In the genomic region with DNA sequence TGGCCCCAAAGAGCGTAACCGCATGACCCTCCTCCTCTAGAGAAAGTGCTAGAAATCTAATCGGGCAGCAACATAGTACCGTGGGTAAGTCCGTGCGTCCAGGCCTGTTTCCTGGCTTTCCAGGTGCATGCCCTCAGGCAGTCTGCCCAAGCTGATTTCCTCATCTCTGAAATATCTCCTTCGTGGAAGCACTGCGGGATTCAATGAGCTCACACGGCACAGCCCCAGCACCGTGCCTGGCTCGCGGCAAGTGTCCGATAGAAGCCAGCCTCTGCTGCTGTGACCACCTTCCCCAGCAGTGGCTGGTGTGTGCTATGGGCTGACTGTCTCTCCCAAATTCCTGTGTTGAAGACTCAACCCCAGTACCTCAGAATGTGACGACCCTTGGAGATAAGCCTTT, we compare ENCODE assay signal across 32 cellular contexts. TPM values are rescaled to one million over a fixed set of nuclear protein-coding genes. Genes with fewer than 3 reads are reported as not detected.
A peak's percentile ranks its signal among the peaks of the same experiment; 100 is the strongest.
DNase-seq lines count a peak whose midpoint lies in the region; ATAC-seq, FAIRE-seq and TF ChIP-seq lines count a peak whose summit lies in the region.
"Had no signal": no experiment of that assay in that cellular context is flagged by ENCODE, and none has a peak within 500 bp of the region (broad histone marks: within the 10 kb centered on the region; RNA-seq: fewer than 3 reads in every experiment).

No MANE protein-coding gene starts in this region.

- ATAC-seq in IMR-90 (ENCODE audit: low read depth) (no peak), left lobe of liver (peak; percentile 85), gastrocnemius medialis (peak; percentile 50 to 55), HG02885 (IDR thresholded peaks at IDR 0.05; ENCODE audit: poor library complexity, unreplicated experiment) (no peak)
- ATAC-seq: GM12878; natural killer cell treated with Interleukin-12 subunit alpha and Interleukin-12 subunit beta and Interleukin-15 and Interleukin-18, amount 100 ng/mL, for 72 hours; Right ventricle myocardium inferior had no signal

- H2AK5ac ChIP-seq in IMR-90 (ENCODE audit: low read depth, low read length), result no peak overlapping the region

- H3K14ac ChIP-seq in IMR-90 (replicated peaks; ENCODE audit: low read depth, low read length), result no peak overlapping the region

- no peak overlapping the region for H3K27ac Mint-ChIP-seq in astrocyte (ENCODE audit: unreplicated experiment)
- no peak overlapping the region for H3K27ac Mint-ChIP-seq in activated CD4-positive, alpha-beta memory T cell treated with anti-CD3 and anti-CD28 coated beads, Interleukin-2, amount 10 ng/mL, durations not matched to agents 7 days and 5 days
- H3K27ac Mint-ChIP-seq: natural killer cell treated with Interleukin-12 subunit alpha and Interleukin-12 subunit beta and Interleukin-15 and Interleukin-18, amount 100 ng/mL, for 72 hours; stimulated activated naive CD8-positive, alpha-beta T cell treated with anti-CD3 and anti-CD28 coated beads, Interleukin-15, Interleukin-2, amounts not matched to agents 100 ng/mL and 50 ng/mL, for 24 hours had no signal

- BruUV-seq in IMR-90 (replicated peaks; lab: Mats Ljungman, UMichigan), result no TSS peak

- no peak overlapping the region for H2BK120ac ChIP-seq in IMR-90 (ENCODE audit: low read depth, low read length)

- dilution Hi-C loops in IMR-90 (cut with HindIII; ENCODE audit: low sequenced_read_pairs, unreplicated experiment), result no loop called here

- TF ChIP-seq RAD21 in IMR-90 (IDR thresholded peaks at IDR 0.05; ENCODE audit: low read length), result no peak

- H3K4me1 Mint-ChIP-seq in astrocyte (ENCODE audit: low read depth, unreplicated experiment), result peaks cover 4% of the 10 kb centered on the region
- H3K4me1 Mint-ChIP-seq in activated CD4-positive, alpha-beta memory T cell treated with anti-CD3 and anti-CD28 coated beads, Interleukin-2, amount 10 ng/mL, durations not matched to agents 7 days and 5 days, result peaks cover 6% of the 10 kb centered on the region
- H3K4me1 Mint-ChIP-seq: CD8-positive, alpha-beta memory T cell had no signal

- peak overlapping the region; percentile 50 for H2AK9ac ChIP-seq in IMR-90 (replicated peaks; ENCODE audit: low read depth, low read length, poor library complexity)

- no peak overlapping the region for H2BK15ac ChIP-seq in IMR-90 (ENCODE audit: low read depth, low read length)

- intact Hi-C loops in IMR-90 (cut with micrococcal nuclease) (loop anchor here (5.0 kb wide), 1 partner anchor 128 kb away; a partner anchor contains a TSS), gastrocnemius medialis (cut with DNase I; ENCODE audit: low total_unique reads) (loop anchor here (5.0 kb wide), 1 partner anchor 78 kb away; no protein-coding TSS in a partner anchor)

- no peaks in the 10 kb centered on the region for H3K27me3 ChIP-seq in IMR-90 (ENCODE audit: control insufficient read depth, insufficient read depth, low read length)
- no peaks in the 10 kb centered on the region for H3K27me3 ChIP-seq in astrocyte (ENCODE audit: insufficient read depth, low read length)
- H3K27me3 ChIP-seq in gastrocnemius medialis, result no peaks in the 10 kb centered on the region
- H3K27me3 ChIP-seq: esophagus squamous epithelium, MG63, testis had no signal

- FAIRE-seq in astrocyte (lab: Jason Lieb, UNC), result no peak
- FAIRE-seq: GM12878, urothelium cell line had no signal

- H3K4me2 ChIP-seq in IMR-90 (ENCODE audit: low read depth, low read length) (no peak overlapping the region), astrocyte (ENCODE audit: low read length) (no peak overlapping the region)

- H4K20me1 ChIP-seq in IMR-90 (ENCODE audit: insufficient read depth, low read length) (no peaks in the 10 kb centered on the region; the same call in 1 of the 2 replicates), astrocyte (ENCODE audit: insufficient read depth, low read length) (peaks cover 11% of the 10 kb centered on the region)

- H3K23ac ChIP-seq in IMR-90 (ENCODE audit: low read depth, low read length), result no peak overlapping the region

- H3K9me3 ChIP-seq in IMR-90 (ENCODE audit: control insufficient read depth, insufficient read depth, low read length) (no peaks in the 10 kb centered on the region), astrocyte (ENCODE audit: insufficient read depth, low read depth, low read length) (no peaks in the 10 kb centered on the region), gastrocnemius medialis (no peaks in the 10 kb centered on the region)
- H3K9me3 ChIP-seq: esophagus squamous epithelium, MG63, testis had no signal

- H2BK20ac ChIP-seq in IMR-90 (ENCODE audit: low read depth, low read length), result no peak overlapping the region

- TF ChIP-seq POLR2A in IMR-90 (IDR thresholded peaks at IDR 0.05; ENCODE audit: low read depth, low read length), result no peak
- TF ChIP-seq POLR2A in gastrocnemius medialis (IDR thresholded peaks at IDR 0.05), result no peak

- H3K79me2 ChIP-seq in astrocyte (ENCODE audit: insufficient read depth, low read length), result no peaks in the 10 kb centered on the region

- no peak overlapping the region for H4K91ac ChIP-seq in IMR-90 (ENCODE audit: insufficient read depth, low read depth, low read length)

- no peaks in the 10 kb centered on the region for H3K79me1 ChIP-seq in IMR-90 (ENCODE audit: low read depth in 1 of 2, low read length in 2 of 2)

- H3K36me3 Mint-ChIP-seq in astrocyte (ENCODE audit: low read depth, unreplicated experiment), result peaks cover 9% of the 10 kb centered on the region
- H3K36me3 Mint-ChIP-seq in activated CD4-positive, alpha-beta memory T cell treated with anti-CD3 and anti-CD28 coated beads, Interleukin-2, amount 10 ng/mL, durations not matched to agents 7 days and 5 days (ENCODE audit: low read depth), result peaks cover 5% of the 10 kb centered on the region

- in situ Hi-C loops in IMR-90 (cut with MboI; ENCODE audit: low sequenced_read_pairs), result loop anchor here (5.0 kb wide), 1 partner anchor 263 kb away; no protein-coding TSS in a partner anchor
- in situ Hi-C loops in gastrocnemius medialis (cut with MboI; ENCODE audit: low sequenced_read_pairs in 4 of 4), result loop anchor here (5.0 to 10.0 kb wide), 4 partner anchors 76 to 268 kb away; a partner anchor contains a TSS

- H3K27me3 Mint-ChIP-seq in astrocyte (ENCODE audit: low read depth, unreplicated experiment), result peaks cover 2% of the 10 kb centered on the region
- H3K27me3 Mint-ChIP-seq in activated CD4-positive, alpha-beta memory T cell treated with anti-CD3 and anti-CD28 coated beads, Interleukin-2, amount 10 ng/mL, durations not matched to agents 7 days and 5 days, result no peaks in the 10 kb centered on the region
- H3K27me3 Mint-ChIP-seq: CD8-positive, alpha-beta memory T cell; natural killer cell treated with Interleukin-12 subunit alpha and Interleukin-12 subunit beta and Interleukin-15 and Interleukin-18, amount 100 ng/mL, for 72 hours; stimulated activated naive CD8-positive, alpha-beta T cell treated with anti-CD3 and anti-CD28 coated beads, Interleukin-15, Interleukin-2, amounts not matched to agents 100 ng/mL and 50 ng/mL, for 24 hours had no signal

- H3K4ac ChIP-seq in IMR-90 (ENCODE audit: low read depth, low read length), result no peak overlapping the region

- H3K9me3 Mint-ChIP-seq in astrocyte (ENCODE audit: unreplicated experiment), result no peaks in the 10 kb centered on the region
- no peaks in the 10 kb centered on the region for H3K9me3 Mint-ChIP-seq in activated CD4-positive, alpha-beta memory T cell treated with anti-CD3 and anti-CD28 coated beads, Interleukin-2, amount 10 ng/mL, durations not matched to agents 7 days and 5 days
- H3K9me3 Mint-ChIP-seq: CD8-positive, alpha-beta memory T cell; natural killer cell treated with Interleukin-12 subunit alpha and Interleukin-12 subunit beta and Interleukin-15 and Interleukin-18, amount 100 ng/mL, for 72 hours; stimulated activated naive CD8-positive, alpha-beta T cell treated with anti-CD3 and anti-CD28 coated beads, Interleukin-15, Interleukin-2, amounts not matched to agents 100 ng/mL and 50 ng/mL, for 24 hours had no signal

- H3K9ac ChIP-seq in IMR-90 (ENCODE audit: low read depth, low read length) (no peak overlapping the region), astrocyte (ENCODE audit: low read length) (no peak overlapping the region)

- TF ChIP-seq CTCF in IMR-90 (conservative IDR thresholded peaks at IDR 0.05; ENCODE audit: low read depth, low read length), result no peak
- TF ChIP-seq CTCF in astrocyte (IDR thresholded peaks at IDR 0.05; ENCODE audit: insufficient read depth, low read depth, low read length), result no peak
- TF ChIP-seq CTCF in gastrocnemius medialis (IDR thresholded peaks at IDR 0.05 in 4 of 5, conservative IDR thresholded peaks at IDR 0.05 in 1 of 5), result no peak

- POLR2A ChIA-PET in IMR-90 (lab: Charles Lee; ENCODE audit: unreplicated experiment), result no interaction called here
- POLR2A ChIA-PET in activated CD4-positive, alpha-beta memory T cell treated with anti-CD3 and anti-CD28 coated beads, Interleukin-2, amount 10 ng/mL, durations not matched to agents 7 days and 5 days (lab: Charles Lee), result no interaction called here

- no peaks in the 10 kb centered on the region for H3K9me1 ChIP-seq in IMR-90 (ENCODE audit: insufficient read depth, low read length)

- H4K5ac ChIP-seq in IMR-90 (ENCODE audit: low read depth, low read length), result no peak overlapping the region

- H3K4me1 ChIP-seq in IMR-90 (ENCODE audit: control insufficient read depth, insufficient read depth, low read length), result no peaks in the 10 kb centered on the region
- no peaks in the 10 kb centered on the region for H3K4me1 ChIP-seq in astrocyte (ENCODE audit: insufficient read depth, low read length)
- H3K4me1 ChIP-seq in gastrocnemius medialis, result peaks cover 25 to 31% of the 10 kb centered on the region in 2 donors
- H3K4me1 ChIP-seq: testis had no signal

- H3K4me3 ChIP-seq in IMR-90 (ENCODE audit: insufficient read depth, low read depth, low read length) (no peak overlapping the region), astrocyte (ENCODE audit: insufficient read depth, low read depth, low read length) (no peak overlapping the region), gastrocnemius medialis (no peak overlapping the region)
- H3K4me3 ChIP-seq: esophagus squamous epithelium, GM12878, MG63, testis had no signal

- CTCF ChIA-PET in IMR-90 (lab: Yijun Ruan, JAX), result no interaction called here
- CTCF ChIA-PET in activated CD4-positive, alpha-beta memory T cell treated with anti-CD3 and anti-CD28 coated beads, Interleukin-2, amount 10 ng/mL, durations not matched to agents 7 days and 5 days (lab: Charles Lee), result interaction anchor here (6.8 kb wide), 1 partner anchor 249 kb away, joined by 75 read pairs; no protein-coding TSS in a partner anchor

- DNase-seq in IMR-90, result no peak
- no peak for DNase-seq in astrocyte (ENCODE audit: low read depth)
- peak; percentile 79 for DNase-seq in left lobe of liver (ENCODE audit: low spot score)
- DNase-seq in gastrocnemius medialis, result peak in 1 of 2 donors; percentile 54
- DNase-seq in activated CD4-positive, alpha-beta memory T cell treated with anti-CD3 and anti-CD28 coated beads, Interleukin-2, amount 10 ng/mL, durations not matched to agents 7 days and 5 days, result no peak
- no peak for DNase-seq in T-helper 9 cell
- DNase-seq: activated CD4-positive, alpha-beta T cell treated with anti-CD3 and anti-CD28 coated beads for 4 hours; activated gamma-delta T cell; activated T-cell treated with anti-CD3 and anti-CD28 coated beads, Interleukin-2, amount 50 U/mL, for 1 hour; CD8-positive, alpha-beta memory T cell; central memory CD4-positive, alpha-beta T cell; dermis blood vessel endothelial cell; DMS 273 treated with DMSO at 0.1 percent for 48 hours; esophagus squamous epithelium; foreskin melanocyte; KBM-7; kidney glomerular epithelial cell; MG63; NCI-H1105 treated with DMSO at 0.1 percent for 48 hours; NCI-H1930; NCI-H2227 treated with DMSO at 0.1 percent for 48 hours; NCI-H526 treated with DMSO at 0.1 percent for 48 hours; NK-92 treated with Interleukin-12 subunit alpha and Interleukin-12 subunit beta, amount 100 ng/mL, for 24 hours; retina; stimulated activated CD4-positive, alpha-beta T cell treated with anti-CD3 and anti-CD28 coated beads, Interleukin-1b, Interleukin-23, amount 100 ng/mL, for 48 hours; testis had no signal

- no peak overlapping the region for H2BK5ac ChIP-seq in IMR-90 (ENCODE audit: low read depth, low read length, poor library complexity, severe bottlenecking)

- H4K8ac ChIP-seq in IMR-90 (ENCODE audit: low read depth in 2 of 2, low read length in 2 of 2), result no peak overlapping the region

- no peak overlapping the region for H3K18ac ChIP-seq in IMR-90 (ENCODE audit: low read depth, low read length)

- H3K4me3 Mint-ChIP-seq in astrocyte (ENCODE audit: unreplicated experiment), result peak overlapping the region; percentile 57
- no peak overlapping the region for H3K4me3 Mint-ChIP-seq in activated CD4-positive, alpha-beta memory T cell treated with anti-CD3 and anti-CD28 coated beads, Interleukin-2, amount 10 ng/mL, durations not matched to agents 7 days and 5 days
- H3K4me3 Mint-ChIP-seq: CD8-positive, alpha-beta memory T cell; natural killer cell treated with Interleukin-12 subunit alpha and Interleukin-12 subunit beta and Interleukin-15 and Interleukin-18, amount 100 ng/mL, for 72 hours; stimulated activated naive CD8-positive, alpha-beta T cell treated with anti-CD3 and anti-CD28 coated beads, Interleukin-15, Interleukin-2, amounts not matched to agents 100 ng/mL and 50 ng/mL, for 24 hours had no signal

- no peak overlapping the region for H3K27ac ChIP-seq in IMR-90 (ENCODE audit: insufficient read depth, low read length)
- no peak overlapping the region for H3K27ac ChIP-seq in astrocyte (ENCODE audit: low read depth, low read length)
- H3K27ac ChIP-seq in gastrocnemius medialis, result peak overlapping the region in 3 of 4 donors; percentile 12 to 34 (median 21)
- H3K27ac ChIP-seq: esophagus squamous epithelium, testis had no signal

- WGBS in IMR-90 (ENCODE audit: extremely low coverage in 2 of 2, insufficient read length in 1 of 2), 2 experiments, result 92% methylated on average over 6 of the region's 14 CpGs; no CpG with 5 or more reads in 1 of the 2 experiments

- no peak overlapping the region for H3K56ac ChIP-seq in IMR-90 (ENCODE audit: extremely low read depth, insufficient read depth, low read length)

- no peak overlapping the region for H2AFZ ChIP-seq in IMR-90 (replicated peaks; ENCODE audit: low read length, poor library complexity)
- no peak overlapping the region for H2AFZ ChIP-seq in astrocyte (ENCODE audit: low read depth, low read length)

- H3K36me3 ChIP-seq in IMR-90 (ENCODE audit: control insufficient read depth, insufficient read depth, low read length) (peaks cover 7% of the 10 kb centered on the region), astrocyte (ENCODE audit: insufficient read depth, low read length) (no peaks in the 10 kb centered on the region), gastrocnemius medialis (peaks cover 0 to 44% of the 10 kb centered on the region in 2 donors)

RNA-seq across cellular contexts. Expression of a gene that starts 20.7 kb away (rescaled TPM):
- total RNA-seq in IMR-90 (2012; rRNA removed) (30.6 and 31.4 TPM in 2 replicates), astrocyte (19.6 and 21.6 TPM in 2 replicates), left lobe of liver (17.0 TPM), gastrocnemius medialis (10 to 100 TPM; 53.3 to 93.8 (median 69.2) TPM)
- polyA plus RNA-seq in IMR-90 (2012; rRNA removed), result 20.2 and 22.1 TPM in 2 replicates
- polyA plus RNA-seq in IMR-90 (2012; cell fraction: cytosol; rRNA removed), result 9.8 and 12.6 TPM in 2 replicates
- 46.8 and 55.0 TPM in 2 replicates for polyA plus RNA-seq in IMR-90 (2012; cell fraction: nucleus; rRNA removed; ENCODE audit: low replicate concordance)
- 10 to 100 TPM; 26.5 to 26.8 TPM for total RNA-seq in activated CD4-positive, alpha-beta memory T cell treated with anti-CD3 and anti-CD28 coated beads, Interleukin-2, amount 10 ng/mL, durations not matched to agents 7 days and 5 days

RNA-seq across cellular contexts. Expression of a gene that starts 20.8 kb away (rescaled TPM):
- total RNA-seq in IMR-90 (2012; rRNA removed) (27.2 and 29.4 TPM in 2 replicates), astrocyte (27.6 and 28.3 TPM in 2 replicates), left lobe of liver (4.8 TPM), gastrocnemius medialis (10 to 100 TPM; 13.6 to 32.2 (median 23.2) TPM)
- 17.9 and 20.0 TPM in 2 replicates for polyA plus RNA-seq in IMR-90 (2012; rRNA removed)
- polyA plus RNA-seq in IMR-90 (2012; cell fraction: cytosol; rRNA removed), result 3.7 and 6.5 TPM in 2 replicates
- 1.5 and 12.2 TPM in 2 replicates for polyA plus RNA-seq in IMR-90 (2012; cell fraction: nucleus; rRNA removed; ENCODE audit: low replicate concordance)
- 1 to 10 TPM; 9.0 to 9.9 TPM for total RNA-seq in activated CD4-positive, alpha-beta memory T cell treated with anti-CD3 and anti-CD28 coated beads, Interleukin-2, amount 10 ng/mL, durations not matched to agents 7 days and 5 days

Comparison
In these comparisons a context has a peak if more than half of its experiments do, and no peak if none do; other contexts are left out.
1. ATAC-seq: peak in left lobe of liver (single experiment) and gastrocnemius medialis (2 of 2); none in IMR-90 (single experiment) and HG02885 (single experiment).
2. H3K27ac ChIP-seq: peak in gastrocnemius medialis (3 of 4); none in IMR-90 (single experiment) and astrocyte (single experiment).